In the genomic region with DNA sequence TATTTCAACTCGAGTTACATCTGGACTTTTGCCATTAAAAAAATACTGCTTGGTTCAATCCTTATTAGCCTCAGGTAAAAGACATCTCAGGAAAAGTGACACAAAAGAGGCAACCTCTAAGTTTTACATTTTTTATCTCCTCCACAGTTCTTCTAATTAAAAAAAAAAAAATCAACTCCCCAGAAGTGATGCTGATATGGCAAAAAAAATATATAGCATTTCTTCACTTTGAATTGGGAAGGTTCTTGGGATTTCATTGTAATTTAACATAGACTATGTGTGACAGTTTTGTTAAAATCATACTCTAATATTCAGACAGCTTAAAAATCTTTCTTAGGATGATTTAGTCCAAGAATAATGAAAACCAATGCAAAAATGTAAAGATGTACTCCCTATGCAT, we compare ENCODE assay signal across 15 cellular contexts.
DNase-seq lines count a peak whose midpoint lies in the region; ATAC-seq, FAIRE-seq and TF ChIP-seq lines count a peak whose summit lies in the region.
"Had no signal": no experiment of that assay in that cellular context is flagged by ENCODE, and none has a peak within 500 bp of the region (broad histone marks: within the 10 kb centered on the region; RNA-seq: fewer than 3 reads in every experiment).

No MANE protein-coding gene starts in this region.

- H3K27ac Mint-ChIP-seq in activated CD4-positive, alpha-beta T cell treated with anti-CD3 and anti-CD28 coated beads, Interleukin-2, amount 10 ng/mL, durations not matched to agents 24 days and 14 days = peak overlapping the region; percentile 98
- peak overlapping the region; percentile 41 to 98 (median 85) for H3K27ac Mint-ChIP-seq in CD14-positive monocyte
- H3K27ac Mint-ChIP-seq in activated CD4-positive, alpha-beta memory T cell treated with anti-CD3 and anti-CD28 coated beads for 36 hours = peak overlapping the region; percentile 97
- H3K27ac Mint-ChIP-seq: nephron progenitor cell had no signal

- H3K36me3 ChIP-seq in endothelial cell of umbilical vein (ENCODE audit: control insufficient read depth in 2 of 2, extremely low read depth in 1 of 2, insufficient read depth in 2 of 2, low read length in 2 of 2) = no peaks in the 10 kb centered on the region

- no peaks in the 10 kb centered on the region for H4K20me1 ChIP-seq in endothelial cell of umbilical vein (replicated peaks; ENCODE audit: control insufficient read depth, extremely low read depth, insufficient read depth, low read length)

- no peaks in the 10 kb centered on the region for H3K27me3 ChIP-seq in endothelial cell of umbilical vein (ENCODE audit: control insufficient read depth in 2 of 2, insufficient read depth in 2 of 2, low read length in 2 of 2)

- H3K27ac ChIP-seq in endothelial cell of umbilical vein (ENCODE audit: insufficient read depth, low read depth, low read length) = peak overlapping the region; percentile 76
- H3K27ac ChIP-seq: VCaP had no signal

- H3K9me1 ChIP-seq in endothelial cell of umbilical vein (replicated peaks; ENCODE audit: control insufficient read depth, extremely low read depth, insufficient read depth, low read length) = no peaks in the 10 kb centered on the region

- FAIRE-seq in endothelial cell of umbilical vein (lab: Jason Lieb, UNC) = no peak
- FAIRE-seq: colon had no signal

- no peak for TF ChIP-seq POLR2A in endothelial cell of umbilical vein (IDR thresholded peaks at IDR 0.05; ENCODE audit: low read depth, low read length)

- no peak for DNase-seq in activated CD4-positive, alpha-beta T cell treated with anti-CD3 and anti-CD28 coated beads, Interleukin-2, amount 10 ng/mL, durations not matched to agents 24 days and 14 days
- no peak for DNase-seq in activated CD4-positive, alpha-beta T cell treated with anti-CD3 and anti-CD28 coated beads for 4 hours
- no peak for DNase-seq in CD14-positive monocyte (ENCODE audit: low spot score)
- no peak for DNase-seq in activated CD4-positive, alpha-beta memory T cell treated with anti-CD3 and anti-CD28 coated beads for 36 hours
- no peak for DNase-seq in endothelial cell of umbilical vein (ENCODE audit: low read depth, low spot score)
- no peak for DNase-seq in activated effector memory CD4-positive, alpha-beta T cell treated with Interleukin-2 at 50 U/mL for 16 hours
- DNase-seq: ACHN, Caco-2, NCI-H1092, NCI-H748 treated with DMSO at 0.1 percent for 48 hours, nephron progenitor cell had no signal

- intact Hi-C loops in activated CD4-positive, alpha-beta T cell treated with anti-CD3 and anti-CD28 coated beads, Interleukin-2, amount 10 ng/mL, durations not matched to agents 24 days and 14 days (cut with micrococcal nuclease) = loop anchor here (1.0 to 5.0 kb wide), 2 partner anchors 60 to 524 kb away; partner anchors contain the start of gene GBP4
- intact Hi-C loops in CD14-positive monocyte (cut with micrococcal nuclease) = loop anchor here (1.0 to 5.0 kb wide), 2 partner anchors 36 to 88 kb away; partner anchors contain the start of gene LRRC8C (in 1 of the 2)
- intact Hi-C loops in activated CD4-positive, alpha-beta memory T cell treated with anti-CD3 and anti-CD28 coated beads for 36 hours (cut with micrococcal nuclease) = loop anchor here (2.0 to 5.0 kb wide), 2 partner anchors 34 to 136 kb away; no protein-coding TSS in a partner anchor
- intact Hi-C loops in endothelial cell of umbilical vein (cut with micrococcal nuclease) = loop anchor here (1.0 kb wide), 2 partner anchors 41 to 85 kb away; no protein-coding TSS in a partner anchor

- dilution Hi-C loops in endothelial cell of umbilical vein (cut with MboI; ENCODE audit: extremely low pct_ligation_motif_present, low sequenced_read_pairs) = no loop called here

- POLR2A ChIA-PET in activated CD4-positive, alpha-beta memory T cell treated with anti-CD3 and anti-CD28 coated beads for 36 hours (lab: Charles Lee) = interaction anchor here (1.0 to 5.4 kb wide), 14 partner anchors 11 to 255 kb away, joined by 3 to 40 read pairs (median 8); partner anchors contain the start of gene LRRC8C
- POLR2A ChIA-PET in endothelial cell of umbilical vein (lab: Charles Lee) = no interaction called here

- H3K9ac ChIP-seq in endothelial cell of umbilical vein (replicated peaks; ENCODE audit: extremely low read depth, insufficient read depth, low read length) = peak overlapping the region; percentile 85

- CTCF ChIA-PET in activated CD4-positive, alpha-beta memory T cell treated with anti-CD3 and anti-CD28 coated beads for 36 hours (lab: Charles Lee) = interaction anchor here (0.7 to 4.1 kb wide), 8 partner anchors 42 to 109 kb away, joined by 3 to 41 read pairs (median 7); partner anchors contain the start of gene LRRC8C
- CTCF ChIA-PET in endothelial cell of umbilical vein (lab: Charles Lee) = interaction anchor here (0.7 to 3.6 kb wide), 10 partner anchors 9 to 234 kb away, joined by 3 to 40 read pairs (median 5); partner anchors contain the start of gene LRRC8C

- peaks cover 25% of the 10 kb centered on the region for H3K79me2 ChIP-seq in endothelial cell of umbilical vein (ENCODE audit: control insufficient read depth, insufficient read depth, low read length)

- no peak overlapping the region for H2AFZ ChIP-seq in endothelial cell of umbilical vein (ENCODE audit: low read depth, low read length)

- H3K4me2 ChIP-seq in endothelial cell of umbilical vein (ENCODE audit: insufficient read depth, low read length) = peak overlapping the region; percentile 93

- TF ChIP-seq CTCF in CD14-positive monocyte (IDR thresholded peaks at IDR 0.05) (no peak), endothelial cell of umbilical vein (IDR thresholded peaks at IDR 0.05; ENCODE audit: extremely low read depth in 1 of 2, insufficient read depth in 1 of 2, low read depth in 1 of 2, low read length in 2 of 2) (no peak)

- no peaks in the 10 kb centered on the region for H3K9me3 ChIP-seq in endothelial cell of umbilical vein (replicated peaks; ENCODE audit: control insufficient read depth, insufficient read depth, low read length)
- H3K9me3 ChIP-seq: Caco-2 had no signal

- H3K36me3 Mint-ChIP-seq in activated CD4-positive, alpha-beta T cell treated with anti-CD3 and anti-CD28 coated beads, Interleukin-2, amount 10 ng/mL, durations not matched to agents 24 days and 14 days (ENCODE audit: low read depth) = peaks cover 48% of the 10 kb centered on the region
- peaks cover 0 to 2% of the 10 kb centered on the region in 2 donors for H3K36me3 Mint-ChIP-seq in CD14-positive monocyte
- H3K36me3 Mint-ChIP-seq in activated CD4-positive, alpha-beta memory T cell treated with anti-CD3 and anti-CD28 coated beads for 36 hours = peaks cover 17% of the 10 kb centered on the region

- ATAC-seq in GM18909 (IDR thresholded peaks at IDR 0.05; ENCODE audit: poor library complexity, unreplicated experiment) (no peak), GM19023 (IDR thresholded peaks at IDR 0.05; ENCODE audit: unreplicated experiment) (no peak)

- peaks cover 7% of the 10 kb centered on the region for H3K9me3 Mint-ChIP-seq in activated CD4-positive, alpha-beta T cell treated with anti-CD3 and anti-CD28 coated beads, Interleukin-2, amount 10 ng/mL, durations not matched to agents 24 days and 14 days
- H3K9me3 Mint-ChIP-seq in CD14-positive monocyte = peaks cover 0 to 2% (median 0%) of the 10 kb centered on the region in 7 donors
- H3K9me3 Mint-ChIP-seq in activated CD4-positive, alpha-beta memory T cell treated with anti-CD3 and anti-CD28 coated beads for 36 hours = peaks cover 6% of the 10 kb centered on the region

- TSS peak; percentile 57 for BruUV-seq in endothelial cell of umbilical vein (replicated peaks; lab: Mats Ljungman, UMichigan)

- H3K4me3 ChIP-seq in endothelial cell of umbilical vein (replicated peaks in 1 of 3; ENCODE audit: insufficient read depth in 1 of 3, low read depth in 1 of 3, low read length in 3 of 3) = no peak overlapping the region

- H3K4me3 Mint-ChIP-seq in activated CD4-positive, alpha-beta T cell treated with anti-CD3 and anti-CD28 coated beads, Interleukin-2, amount 10 ng/mL, durations not matched to agents 24 days and 14 days = peak overlapping the region; percentile 56
- no peak overlapping the region for H3K4me3 Mint-ChIP-seq in CD14-positive monocyte
- H3K4me3 Mint-ChIP-seq in activated CD4-positive, alpha-beta memory T cell treated with anti-CD3 and anti-CD28 coated beads for 36 hours = no peak overlapping the region
- H3K4me3 Mint-ChIP-seq: nephron progenitor cell had no signal

- no peaks in the 10 kb centered on the region for H3K27me3 Mint-ChIP-seq in activated CD4-positive, alpha-beta T cell treated with anti-CD3 and anti-CD28 coated beads, Interleukin-2, amount 10 ng/mL, durations not matched to agents 24 days and 14 days
- peaks cover 0 to 2% (median 0%) of the 10 kb centered on the region in 3 donors for H3K27me3 Mint-ChIP-seq in CD14-positive monocyte (ENCODE audit: low read depth in 3 of 3)
- no peaks in the 10 kb centered on the region for H3K27me3 Mint-ChIP-seq in activated CD4-positive, alpha-beta memory T cell treated with anti-CD3 and anti-CD28 coated beads for 36 hours

- H3K4me1 Mint-ChIP-seq in activated CD4-positive, alpha-beta T cell treated with anti-CD3 and anti-CD28 coated beads, Interleukin-2, amount 10 ng/mL, durations not matched to agents 24 days and 14 days = peaks cover 71% of the 10 kb centered on the region
- H3K4me1 Mint-ChIP-seq in CD14-positive monocyte = peaks cover 78% of the 10 kb centered on the region
- H3K4me1 Mint-ChIP-seq in activated CD4-positive, alpha-beta memory T cell treated with anti-CD3 and anti-CD28 coated beads for 36 hours (ENCODE audit: low read depth) = peaks cover 94% of the 10 kb centered on the region

- H3K4me1 ChIP-seq in endothelial cell of umbilical vein (ENCODE audit: control insufficient read depth, extremely low read depth, insufficient read depth, low read length) = peaks cover 84% of the 10 kb centered on the region
- H3K4me1 ChIP-seq: Caco-2 had no signal

TF ChIP-seq in endothelial cell of umbilical vein, 7 proteins besides CTCF, POLR2A, EP300 and RAD21:
- no peak for TF ChIP-seq FOS (IDR thresholded peaks at IDR 0.05; ENCODE audit: borderline replicate concordance, insufficient read depth, low read length)
- no peak for TF ChIP-seq POLR2AphosphoS5 (IDR thresholded peaks at IDR 0.05; ENCODE audit: insufficient read depth, low read depth, low read length)
- no peak for TF ChIP-seq MAX (IDR thresholded peaks at IDR 0.05; ENCODE audit: insufficient read depth, insufficient read length)
- TF ChIP-seq GATA2 (IDR thresholded peaks at IDR 0.05; ENCODE audit: insufficient read depth, insufficient read length, low read depth, low read length) = no peak
- no peak for TF ChIP-seq MYC (IDR thresholded peaks at IDR 0.05; ENCODE audit: low read depth, low read length)
- no peak for TF ChIP-seq EZH2 (IDR thresholded peaks at IDR 0.05; ENCODE audit: borderline replicate concordance, low read depth, low read length, severe bottlenecking)
- TF ChIP-seq JUN (IDR thresholded peaks at IDR 0.05; ENCODE audit: borderline replicate concordance, insufficient read depth, insufficient read length, low read depth) = no peak
